In genomic region chr10:119031496-119032059, GRCh38 we compare ENCODE assay signal across 1 cellular context.
TF ChIP-seq lines count a peak whose summit lies in the region.

No MANE protein-coding gene starts in this region.

TF ChIP-seq in IMR-90, 13 proteins besides CTCF, POLR2A, EP300 and RAD21:
- TF ChIP-seq CEBPB (IDR thresholded peaks at IDR 0.05; ENCODE audit: low read depth, low read length) (peak; percentile 19; the same call in 1 of the 2 replicates), BHLHE40 (IDR thresholded peaks at IDR 0.05; ENCODE audit: low read depth, low read length) (no peak), NFE2L2 (IDR thresholded peaks at IDR 0.05; ENCODE audit: low read depth, low read length) (no peak), MAZ (IDR thresholded peaks at IDR 0.05; ENCODE audit: borderline replicate concordance, low read depth, low read length) (no peak)
